In genomic region chr3:127889461-127889863, GRCh38 we compare ENCODE assay signal across 17 cellular contexts.
A peak's percentile ranks its signal among the peaks of the same experiment; 100 is the strongest.
DNase-seq lines count a peak whose midpoint lies in the region; ATAC-seq lines count a peak whose summit lies in the region.
"Had no signal": no experiment of that assay in that cellular context is flagged by ENCODE, and none has a peak within 500 bp of the region (broad histone marks: within the 10 kb centered on the region; RNA-seq: fewer than 3 reads in every experiment).

No MANE protein-coding gene starts in this region.

- ATAC-seq in GM19467 (IDR thresholded peaks at IDR 0.05; ENCODE audit: unreplicated experiment) (no peak), GM21515 (IDR thresholded peaks at IDR 0.05; ENCODE audit: unreplicated experiment) (no peak)
- ATAC-seq: Panc1 had no signal

- peak; percentile 33 for DNase-seq in AG20443 (ENCODE audit: low spot score)
- peak; percentile 32 for DNase-seq in NCI-H226
- peak; percentile 26 for DNase-seq in epithelial cell of prostate (ENCODE audit: low read depth, low spot score)
- peak; percentile 55 for DNase-seq in non-pigmented ciliary epithelial cell (ENCODE audit: low read depth)
- no peak for DNase-seq in NCI-H345 treated with DMSO at 0.1 percent for 48 hours (lab: John Stamatoyannopoulos, UW; ENCODE audit: unreplicated experiment)
- DNase-seq in activated CD4-positive, alpha-beta T cell treated with anti-CD3 and anti-CD28 coated beads, Interleukin-2, amount 50 U/mL, for 1 hour: no peak
- DNase-seq: activated CD4-positive, alpha-beta T cell treated with anti-CD3 and anti-CD28 coated beads, Interleukin-2, amount 10 ng/mL, durations not matched to agents 7 days and 5 days; activated gamma-delta T cell; GDM1; MG63; NCI-H2227 treated with DMSO at 0.1 percent for 48 hours; ovary; stimulated activated CD4-positive, alpha-beta T cell treated with anti-CD3 and anti-CD28 coated beads, Interleukin-2, amount 100 ng/mL, for 24 hours had no signal

- H3K27ac ChIP-seq in epithelial cell of prostate: peak overlapping the region; percentile 95
- H3K27ac ChIP-seq: HL-60, ovary had no signal

Comparison
In these comparisons a context has a peak if more than half of its experiments do, and no peak if none do; other contexts are left out.
1. DNase-seq: peak in AG20443 (single experiment), NCI-H226 (single experiment), epithelial cell of prostate (single experiment) and non-pigmented ciliary epithelial cell (single experiment); none in NCI-H345 treated with DMSO at 0.1 percent for 48 hours (single experiment) and activated CD4-positive, alpha-beta T cell treated with anti-CD3 and anti-CD28 coated beads, Interleukin-2, amount 50 U/mL, for 1 hour (single experiment).